ENCODE assay signal across 10 cellular contexts in genomic region chr5:132389051-132389331, GRCh38. TPM values are rescaled to one million over a fixed set of nuclear protein-coding genes. Genes with fewer than 3 reads are reported as not detected.
A peak's percentile ranks its signal among the peaks of the same experiment; 100 is the strongest.
DNase-seq lines count a peak whose midpoint lies in the region; ATAC-seq and TF ChIP-seq lines count a peak whose summit lies in the region.
"Had no signal": no experiment of that assay in that cellular context is flagged by ENCODE, and none has a peak within 500 bp of the region (broad histone marks: within the 10 kb centered on the region; RNA-seq: fewer than 3 reads in every experiment).

No MANE protein-coding gene starts in this region.

- peaks cover 0 to 31% (median 7%) of the 10 kb centered on the region in 9 donors for H3K36me3 ChIP-seq in heart right ventricle
- H3K36me3 ChIP-seq in neutrophil, result no peaks in the 10 kb centered on the region
- peaks cover 31% of the 10 kb centered on the region for H3K36me3 ChIP-seq in upper lobe of right lung

- POLR2A ChIA-PET in WTC11 (lab: Charles Lee), result no interaction called here

- peaks cover 18 to 68% (median 58%) of the 10 kb centered on the region in 9 donors for H3K4me1 ChIP-seq in heart right ventricle
- H3K4me1 ChIP-seq in neutrophil (ENCODE audit: control insufficient read depth in 1 of 2, insufficient read depth in 1 of 2, low read depth in 1 of 2, low read length in 1 of 2), result peaks cover 20 to 30% of the 10 kb centered on the region in 2 experiments
- H3K4me1 ChIP-seq in upper lobe of right lung, result peaks cover 48% of the 10 kb centered on the region

- H3K9me3 Mint-ChIP-seq in WTC11, result no peaks in the 10 kb centered on the region
- H3K9me3 Mint-ChIP-seq: stimulated activated effector memory CD8-positive, alpha-beta T cell treated with anti-CD3 and anti-CD28 coated beads, Interleukin-12 subunit alpha, Interleukin-12 subunit beta, amount 100 ng/mL, for 72 hours had no signal

- CTCF ChIA-PET in WTC11 (lab: Charles Lee), result interaction anchor here (0.8 to 4.2 kb wide), 6 partner anchors 8 to 138 kb away, joined by 3 to 62 read pairs (median 4); partner anchors contain the start of gene IRF1

- DNase-seq in heart right ventricle (no peak), Right ventricle myocardium inferior (ENCODE audit: missing footprints) (no peak), epithelial cell of prostate (ENCODE audit: low read depth, low spot score) (no peak), upper lobe of right lung (no peak), WTC11 (ENCODE audit: low spot score) (no peak), NCI-H2081 treated with DMSO at 0.1 percent for 48 hours (lab: John Stamatoyannopoulos, UW) (no peak)
- DNase-seq: glutamatergic neuron had no signal

- intact Hi-C loops in heart right ventricle (cut with DNase I), result loop anchor here in 9 of 10 donors (5.0 to 10.0 kb wide), 10 partner anchors 113 to 496 kb away; partner anchors contain the start of genes IL3 (in 1 of the 9) and SOWAHA (in 1 of the 9)
- intact Hi-C loops in Right ventricle myocardium inferior (cut with DNase I), result loop anchor here (2.0 kb wide), 1 partner anchor 22 kb away; no protein-coding TSS in a partner anchor
- intact Hi-C loops in upper lobe of right lung (cut with DNase I), result loop anchor here (5.0 kb wide), 1 partner anchor 113 kb away; no protein-coding TSS in a partner anchor

- WGBS in heart right ventricle, 2 donors, result 84 to 88% methylated on average over 1 of the region's 1 CpG

- no peak for TF ChIP-seq CTCF in heart right ventricle (IDR thresholded peaks at IDR 0.05)
- TF ChIP-seq CTCF in neutrophil (IDR thresholded peaks at IDR 0.05), result no peak
- no peak for TF ChIP-seq CTCF in upper lobe of right lung (IDR thresholded peaks at IDR 0.05)
- no peak for TF ChIP-seq CTCF in WTC11 (IDR thresholded peaks at IDR 0.05)

- H3K9me3 ChIP-seq in heart right ventricle (no peaks in the 10 kb centered on the region), neutrophil (no peaks in the 10 kb centered on the region), upper lobe of right lung (no peaks in the 10 kb centered on the region)

- ATAC-seq in heart right ventricle (no peak), Right ventricle myocardium inferior (no peak), upper lobe of right lung (no peak), WTC11 (no peak), HG03342 (IDR thresholded peaks at IDR 0.05; ENCODE audit: unreplicated experiment) (no peak)

- no peaks in the 10 kb centered on the region for H3K27me3 Mint-ChIP-seq in WTC11 (ENCODE audit: low read depth)

- no peak overlapping the region for H3K4me3 Mint-ChIP-seq in WTC11
- H3K4me3 Mint-ChIP-seq: stimulated activated effector memory CD8-positive, alpha-beta T cell treated with anti-CD3 and anti-CD28 coated beads, Interleukin-12 subunit alpha, Interleukin-12 subunit beta, amount 100 ng/mL, for 72 hours had no signal

- peak overlapping the region; percentile 19 to 95 (median 82) for H3K27ac ChIP-seq in heart right ventricle
- H3K27ac ChIP-seq in epithelial cell of prostate, result peak overlapping the region; percentile 80
- H3K27ac ChIP-seq in neutrophil, result peak overlapping the region; percentile 79
- peak overlapping the region; percentile 88 for H3K27ac ChIP-seq in upper lobe of right lung

- peaks cover 8% of the 10 kb centered on the region for H3K4me1 Mint-ChIP-seq in WTC11

- H3K27ac Mint-ChIP-seq in WTC11, result no peak overlapping the region
- H3K27ac Mint-ChIP-seq: stimulated activated effector memory CD8-positive, alpha-beta T cell treated with anti-CD3 and anti-CD28 coated beads, Interleukin-12 subunit alpha, Interleukin-12 subunit beta, amount 100 ng/mL, for 72 hours had no signal

- no peak overlapping the region for H3K4me3 ChIP-seq in heart right ventricle
- H3K4me3 ChIP-seq in neutrophil (ENCODE audit: low read depth in 1 of 2, low read length in 1 of 2), result no peak overlapping the region
- no peak overlapping the region for H3K4me3 ChIP-seq in upper lobe of right lung

- H3K27me3 ChIP-seq in heart right ventricle (no peaks in the 10 kb centered on the region), neutrophil (no peaks in the 10 kb centered on the region), upper lobe of right lung (no peaks in the 10 kb centered on the region)

- no peaks in the 10 kb centered on the region for H3K36me3 Mint-ChIP-seq in WTC11

TF ChIP-seq in WTC11, 78 proteins besides CTCF, POLR2A, EP300 and RAD21 (continues in another document):
- TF ChIP-seq ETV6 (CRISPR knock-in tag; IDR thresholded peaks at IDR 0.05) (no peak), ZNF281 (CRISPR knock-in tag; IDR thresholded peaks at IDR 0.05) (no peak), RELA (CRISPR knock-in tag; IDR thresholded peaks at IDR 0.05; ENCODE audit: borderline replicate concordance) (no peak), SMAD3 (CRISPR knock-in tag; IDR thresholded peaks at IDR 0.05; ENCODE audit: borderline replicate concordance) (no peak), ARID4B (CRISPR knock-in tag; IDR thresholded peaks at IDR 0.05; ENCODE audit: borderline replicate concordance) (no peak)

RNA-seq across cellular contexts. Expression of gene SLC22A5, which starts 19.5 kb away (rescaled TPM):
- 10 to 100 TPM; 10.3 to 36.8 (median 12.5) TPM for total RNA-seq in heart right ventricle
- polyA plus RNA-seq in heart right ventricle, result 10 to 100 TPM; 21.2 to 21.8 TPM
- 22.3 TPM for total RNA-seq in Right ventricle myocardium inferior
- total RNA-seq in upper lobe of right lung, result 10.2 TPM
- total RNA-seq in WTC11 (2021), result 3.6 to 4.9 TPM (median 4.4 TPM) in 3 replicates
